In genomic region chr15:62500325-62500724, GRCh38 we compare ENCODE assay signal across 1 cellular context.
A peak's percentile ranks its signal among the peaks of the same experiment; 100 is the strongest.
TF ChIP-seq lines count a peak whose summit lies in the region.

No MANE protein-coding gene starts in this region.

TF ChIP-seq in HepG2, 621 proteins besides CTCF, POLR2A, EP300 and RAD21 (continued from another document):
- no peak for TF ChIP-seq ZFP91 (CRISPR knock-in tag; IDR thresholded peaks at IDR 0.05; ENCODE audit: borderline replicate concordance)
- 0 out of 2 replicates have a peak, but pooled peaks have one; percentile 16 for TF ChIP-seq SOX13 (IDR thresholded peaks at IDR 0.05)
- peak in 1 of 2 experiments; percentile 81; a peak in 2 of 4 replicates for TF ChIP-seq SOX13 (CRISPR knock-in tag; conservative IDR thresholded peaks at IDR 0.05 in 1 of 2, IDR thresholded peaks at IDR 0.05 in 1 of 2)
- TF ChIP-seq ZNF407 (CRISPR knock-in tag; IDR thresholded peaks at IDR 0.05; ENCODE audit: not compliant biosample characterization) = no peak
- TF ChIP-seq POLR2AphosphoS5 (IDR thresholded peaks at IDR 0.05; ENCODE audit: low read depth, low read length) = no peak
- no peak for TF ChIP-seq ZNF260 (CRISPR knock-in tag; IDR thresholded peaks at IDR 0.05; ENCODE audit: borderline replicate concordance, low read depth)
- TF ChIP-seq NFKBIZ (CRISPR knock-in tag; IDR thresholded peaks at IDR 0.05) = no peak
- TF ChIP-seq ZNF329 (CRISPR knock-in tag; IDR thresholded peaks at IDR 0.05; ENCODE audit: low read depth) = no peak
- TF ChIP-seq MEF2D (CRISPR knock-in tag; IDR thresholded peaks at IDR 0.05) = no peak
- TF ChIP-seq GZF1 (CRISPR knock-in tag; IDR thresholded peaks at IDR 0.05) = no peak
- no peak for TF ChIP-seq ZNF577 (CRISPR knock-in tag; IDR thresholded peaks at IDR 0.05; ENCODE audit: borderline replicate concordance, low read depth)
- TF ChIP-seq ZNF639 (CRISPR knock-in tag; conservative IDR thresholded peaks at IDR 0.05) = no peak
- no peak for TF ChIP-seq YEATS4 (CRISPR knock-in tag; IDR thresholded peaks at IDR 0.05; ENCODE audit: borderline replicate concordance)
- no peak for TF ChIP-seq ZNF672 (CRISPR knock-in tag; IDR thresholded peaks at IDR 0.05)
- TF ChIP-seq BCL6 (CRISPR knock-in tag; IDR thresholded peaks at IDR 0.05) = peak; percentile 21; the same call in 1 of the 2 replicates
- no peak for TF ChIP-seq NFATC3 (CRISPR knock-in tag; IDR thresholded peaks at IDR 0.05)
- TF ChIP-seq IKZF5 (CRISPR knock-in tag; IDR thresholded peaks at IDR 0.05) = no peak
- TF ChIP-seq TOE1 (CRISPR knock-in tag; IDR thresholded peaks at IDR 0.05) = no peak
- no peak for TF ChIP-seq ZNF414 (CRISPR knock-in tag; IDR thresholded peaks at IDR 0.05)
- TF ChIP-seq POGZ (CRISPR knock-in tag; IDR thresholded peaks at IDR 0.05) = peak; percentile 13; the same call in 1 of the 2 replicates
- no peak for TF ChIP-seq SPEN (CRISPR knock-in tag; IDR thresholded peaks at IDR 0.05; ENCODE audit: low read depth)
- no peak for TF ChIP-seq KLF11 (CRISPR knock-in tag; IDR thresholded peaks at IDR 0.05)
- 0 out of 2 replicates have a peak, but pooled peaks have one; percentile 34 for TF ChIP-seq HNF4G (IDR thresholded peaks at IDR 0.05; ENCODE audit: borderline replicate concordance, low read depth, low read length)
- no peak for TF ChIP-seq HNF4G (CRISPR knock-in tag; IDR thresholded peaks at IDR 0.05; ENCODE audit: borderline replicate concordance, low read depth)
- no peak for TF ChIP-seq ZNF790 (CRISPR knock-in tag; IDR thresholded peaks at IDR 0.05; ENCODE audit: borderline replicate concordance)
- no peak for TF ChIP-seq GATAD1 (CRISPR knock-in tag; IDR thresholded peaks at IDR 0.05)
- no peak for TF ChIP-seq TARDBP (CRISPR knock-in tag; IDR thresholded peaks at IDR 0.05)
